In genomic region chr2:111666160-111666559, GRCh38 we compare ENCODE assay signal across 17 cellular contexts.
DNase-seq lines count a peak whose midpoint lies in the region; ATAC-seq, FAIRE-seq and TF ChIP-seq lines count a peak whose summit lies in the region.
"Had no signal": no experiment of that assay in that cellular context is flagged by ENCODE, and none has a peak within 500 bp of the region (broad histone marks: within the 10 kb centered on the region; RNA-seq: fewer than 3 reads in every experiment).

No MANE protein-coding gene starts in this region.

- DNase-seq in GM12891 (ENCODE audit: insufficient read length, low spot score) = no peak
- peak; percentile 10 for DNase-seq in endodermal cell
- peak; percentile 13 for DNase-seq in osteocyte (ENCODE audit: extremely low spot score, unreplicated experiment)
- no peak for DNase-seq in NCI-H748 (lab: John Stamatoyannopoulos, UW; ENCODE audit: unreplicated experiment)
- DNase-seq in GF-D8 (lab: John Stamatoyannopoulos, UW) = no peak
- DNase-seq in breast epithelium (ENCODE audit: low spot score in 2 of 2) = no peak
- DNase-seq: AML-193, DMS79 treated with DMSO at 0.1 percent for 48 hours, NCI-H1694 treated with DMSO at 0.1 percent for 48 hours, NCI-H510A, NCI-H82, OCI-M1, Right ventricle myocardium superior had no signal

- WGBS in endodermal cell (ENCODE audit: insufficient coverage in 1 of 2, insufficient read length in 1 of 2), 2 experiments = 99 to 100% methylated on average over 2 of the region's 2 CpGs

- no peak overlapping the region for H3K27ac Mint-ChIP-seq in activated T-helper 17 cell treated with anti-CD3 and anti-CD28 coated beads, Interleukin-2, amount 50 U/mL, for 72 hours
- no peak overlapping the region for H3K27ac Mint-ChIP-seq in endodermal cell
- no peak overlapping the region for H3K27ac Mint-ChIP-seq in osteocyte (ENCODE audit: unreplicated experiment)
- H3K27ac Mint-ChIP-seq: CD14-positive monocyte had no signal

- H3K4me3 Mint-ChIP-seq in activated T-helper 17 cell treated with anti-CD3 and anti-CD28 coated beads, Interleukin-2, amount 50 U/mL, for 72 hours = no peak overlapping the region
- H3K4me3 Mint-ChIP-seq in endodermal cell = no peak overlapping the region
- H3K4me3 Mint-ChIP-seq in osteocyte (ENCODE audit: unreplicated experiment) = no peak overlapping the region
- H3K4me3 Mint-ChIP-seq: CD14-positive monocyte had no signal

- H3K27me3 Mint-ChIP-seq in activated T-helper 17 cell treated with anti-CD3 and anti-CD28 coated beads, Interleukin-2, amount 50 U/mL, for 72 hours = peaks cover 8% of the 10 kb centered on the region
- peaks cover 4% of the 10 kb centered on the region for H3K27me3 Mint-ChIP-seq in endodermal cell (ENCODE audit: insufficient read depth)
- H3K27me3 Mint-ChIP-seq in osteocyte (ENCODE audit: unreplicated experiment) = no peaks in the 10 kb centered on the region

- no peaks in the 10 kb centered on the region for H3K9me3 Mint-ChIP-seq in activated T-helper 17 cell treated with anti-CD3 and anti-CD28 coated beads, Interleukin-2, amount 50 U/mL, for 72 hours
- peaks cover 11% of the 10 kb centered on the region for H3K9me3 Mint-ChIP-seq in endodermal cell
- no peaks in the 10 kb centered on the region for H3K9me3 Mint-ChIP-seq in osteocyte (ENCODE audit: unreplicated experiment)

- H3K36me3 ChIP-seq in endodermal cell (ENCODE audit: control insufficient read depth, insufficient read depth, low read length) (no peaks in the 10 kb centered on the region), breast epithelium (no peaks in the 10 kb centered on the region)

- H3K4me3 ChIP-seq in endodermal cell (ENCODE audit: low read length) (no peak overlapping the region), breast epithelium (no peak overlapping the region)

- peak; percentile 5 for ATAC-seq in activated T-helper 17 cell treated with anti-CD3 and anti-CD28 coated beads, Interleukin-2, amount 50 U/mL, for 72 hours (replicated peaks)

- H3K9me3 ChIP-seq in endodermal cell (ENCODE audit: control insufficient read depth, low read length) (peaks cover 25% of the 10 kb centered on the region), breast epithelium (no peaks in the 10 kb centered on the region)

- peaks cover 12% of the 10 kb centered on the region for H3K4me1 Mint-ChIP-seq in activated T-helper 17 cell treated with anti-CD3 and anti-CD28 coated beads, Interleukin-2, amount 50 U/mL, for 72 hours
- H3K4me1 Mint-ChIP-seq in endodermal cell = peaks cover 18% of the 10 kb centered on the region
- peaks cover 33% of the 10 kb centered on the region for H3K4me1 Mint-ChIP-seq in osteocyte (ENCODE audit: unreplicated experiment)

- H3K4me1 ChIP-seq in endodermal cell (ENCODE audit: control insufficient read depth, insufficient read depth, low read length) (peaks cover 11% of the 10 kb centered on the region), breast epithelium (no peaks in the 10 kb centered on the region)

- H3K9ac ChIP-seq in endodermal cell (ENCODE audit: extremely low read depth, low read length, poor library complexity, severe bottlenecking) = no peak overlapping the region
- H3K9ac ChIP-seq: KMS-11 had no signal

- peak; percentile 5 for FAIRE-seq in GM12891 (lab: Jason Lieb, UNC)
- FAIRE-seq: H54 had no signal

- H3K27me3 ChIP-seq in endodermal cell (ENCODE audit: control insufficient read depth, insufficient read depth, low read length, poor library complexity, severe bottlenecking) = peaks cover 10% of the 10 kb centered on the region
- no peaks in the 10 kb centered on the region for H3K27me3 ChIP-seq in breast epithelium

- TF ChIP-seq CTCF in endodermal cell (conservative IDR thresholded peaks at IDR 0.05) (no peak), osteocyte (IDR thresholded peaks at IDR 0.05) (no peak), breast epithelium (IDR thresholded peaks at IDR 0.05) (no peak)

- intact Hi-C loops in breast epithelium (cut with DNase I; ENCODE audit: low total_unique reads) = loop anchor here (1.0 kb wide), 1 partner anchor 9 kb away; no protein-coding TSS in a partner anchor

- no peaks in the 10 kb centered on the region for H3K36me3 Mint-ChIP-seq in activated T-helper 17 cell treated with anti-CD3 and anti-CD28 coated beads, Interleukin-2, amount 50 U/mL, for 72 hours (ENCODE audit: low read depth)
- H3K36me3 Mint-ChIP-seq in endodermal cell (ENCODE audit: low read depth) (peaks cover 3% of the 10 kb centered on the region), osteocyte (ENCODE audit: unreplicated experiment) (no peaks in the 10 kb centered on the region)

- no peak for TF ChIP-seq POLR2A in GM12891 (IDR thresholded peaks at IDR 0.05; ENCODE audit: low read depth, low read length)
- no peak for TF ChIP-seq POLR2A in breast epithelium (IDR thresholded peaks at IDR 0.05)

- no peak overlapping the region for H3K27ac ChIP-seq in endodermal cell (ENCODE audit: low read depth, low read length)
- no peak overlapping the region for H3K27ac ChIP-seq in breast epithelium
- H3K27ac ChIP-seq: KMS-11 had no signal

TF ChIP-seq in GM12891, 5 proteins besides CTCF, POLR2A, EP300 and RAD21:
- no peak for TF ChIP-seq TAF1 (IDR thresholded peaks at IDR 0.05; ENCODE audit: low read depth, low read length)
- no peak for TF ChIP-seq POU2F2 (IDR thresholded peaks at IDR 0.05; ENCODE audit: low read depth, low read length)
- TF ChIP-seq POLR2AphosphoS5 (IDR thresholded peaks at IDR 0.05; ENCODE audit: low read depth, low read length) = no peak
- no peak for TF ChIP-seq SPI1 (IDR thresholded peaks at IDR 0.05; ENCODE audit: low read depth, low read length)
- TF ChIP-seq PAX5 (IDR thresholded peaks at IDR 0.05; ENCODE audit: insufficient read depth, low read length, severe bottlenecking) = no peak

Comparison
In these comparisons a context has a peak if more than half of its experiments do, and no peak if none do; other contexts are left out.
1. DNase-seq: peak in endodermal cell (single experiment) and osteocyte (single experiment); none in GM12891 (single experiment), NCI-H748 (single experiment), GF-D8 (single experiment) and breast epithelium (0 of 2).